In the genomic region with DNA sequence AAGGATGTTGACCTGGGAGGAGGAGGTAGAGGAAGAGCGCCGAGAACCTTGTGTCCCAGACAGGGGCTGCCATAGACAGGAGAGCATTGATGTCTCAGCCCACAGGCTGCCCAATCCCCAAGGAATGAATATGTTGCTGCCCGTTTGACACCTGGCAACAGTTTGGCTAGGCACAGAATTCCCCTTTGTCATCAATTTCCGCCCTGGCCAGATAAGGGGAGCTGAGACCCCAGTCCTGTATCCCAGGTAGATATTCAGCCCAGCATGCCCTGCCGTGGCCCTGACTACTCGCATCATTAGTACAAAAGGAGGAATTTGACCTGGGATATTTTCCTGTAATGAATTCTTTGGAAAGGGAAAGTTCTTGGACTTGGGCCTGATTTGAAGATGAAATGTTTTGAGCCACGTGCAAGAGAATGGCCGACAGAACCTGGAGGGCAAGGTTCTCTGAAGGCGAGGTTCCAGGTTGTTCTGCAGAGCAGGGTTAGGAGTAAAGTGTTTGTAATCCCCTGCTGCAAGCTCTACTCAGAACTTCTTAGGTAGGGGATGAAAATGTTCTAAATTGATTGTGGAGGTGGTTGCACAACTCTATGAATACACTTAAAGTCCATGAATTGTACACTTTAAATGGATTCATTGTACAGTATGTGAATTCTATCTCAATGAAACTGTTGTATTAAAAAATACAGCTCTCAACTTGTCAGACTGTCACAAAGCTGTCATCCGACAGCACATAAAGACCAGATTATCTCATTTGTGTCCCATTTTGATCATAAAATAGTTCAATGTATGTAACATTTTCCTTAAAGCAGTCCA, we compare ENCODE assay signal across 22 cellular contexts.
"Had no signal": no experiment of that assay in that cellular context is flagged by ENCODE, and none has a peak within 500 bp of the region (broad histone marks: within the 10 kb centered on the region; RNA-seq: fewer than 3 reads in every experiment).

No MANE protein-coding gene starts in this region.

- ATAC-seq: activated CD4-positive, alpha-beta T cell treated with anti-CD3 and anti-CD28 coated beads for 36 hours; activated T-cell treated with anti-CD3 and anti-CD28 coated beads, Interleukin-2, amount 50 U/mL, for 4 hours; esophagus mucosa; gastroesophageal sphincter; heart right ventricle; lower lobe of right lung; natural killer cell treated with Interleukin-12 subunit alpha and Interleukin-12 subunit beta and Interleukin-15 and Interleukin-18, amount 100 ng/mL, for 72 hours; stimulated activated naive CD8-positive, alpha-beta T cell treated with anti-CD3 and anti-CD28 coated beads, Interleukin-15, Interleukin-2, amounts not matched to agents 100 U/mL and 50 U/mL, for 24 hours; WTC11 had no signal

- H3K27ac Mint-ChIP-seq: activated CD4-positive, alpha-beta T cell treated with anti-CD3 and anti-CD28 coated beads for 36 hours; activated naive CD4-positive, alpha-beta T cell treated with anti-CD3 and anti-CD28 coated beads, Interleukin-2, amount 50 U/mL, for 24 hours; dendritic cell treated with granulocyte-macrophage colony-stimulating factor and Interleukin-4, amounts not matched to agents 40 ng/mL and 50 ng/mL, for 4 days; progenitor cell of endocrine pancreas; WTC11 had no signal

- H3K27me3 Mint-ChIP-seq: activated CD4-positive, alpha-beta T cell treated with anti-CD3 and anti-CD28 coated beads for 36 hours; activated naive CD4-positive, alpha-beta T cell treated with anti-CD3 and anti-CD28 coated beads, Interleukin-2, amount 50 U/mL, for 24 hours; dendritic cell treated with granulocyte-macrophage colony-stimulating factor and Interleukin-4, amounts not matched to agents 40 ng/mL and 50 ng/mL, for 4 days; natural killer cell treated with Interleukin-12 subunit alpha and Interleukin-12 subunit beta and Interleukin-15 and Interleukin-18, amount 100 ng/mL, for 72 hours; progenitor cell of endocrine pancreas had no signal

- H3K9me3 ChIP-seq: gastroesophageal sphincter, heart right ventricle, lower lobe of right lung, tibial artery had no signal

- H3K4me1 Mint-ChIP-seq: activated CD4-positive, alpha-beta T cell treated with anti-CD3 and anti-CD28 coated beads for 36 hours; activated naive CD4-positive, alpha-beta T cell treated with anti-CD3 and anti-CD28 coated beads, Interleukin-2, amount 50 U/mL, for 24 hours; WTC11 had no signal

- H3K27ac ChIP-seq: gastroesophageal sphincter, heart right ventricle, lower lobe of right lung, tibial artery had no signal

- H3K9me3 Mint-ChIP-seq: activated naive CD4-positive, alpha-beta T cell treated with anti-CD3 and anti-CD28 coated beads, Interleukin-2, amount 50 U/mL, for 24 hours; activated T-cell treated with anti-CD3 and anti-CD28 coated beads, Interleukin-2, amount 50 U/mL, for 4 hours; dendritic cell treated with granulocyte-macrophage colony-stimulating factor and Interleukin-4, amounts not matched to agents 40 ng/mL and 50 ng/mL, for 4 days; immature natural killer cell; mesothelial cell of epicardium; natural killer cell treated with Interleukin-12 subunit alpha and Interleukin-12 subunit beta and Interleukin-15 and Interleukin-18, amount 100 ng/mL, for 72 hours had no signal

- H3K27me3 ChIP-seq: gastroesophageal sphincter, heart right ventricle, tibial artery had no signal

- H3K36me3 ChIP-seq: gastroesophageal sphincter, heart right ventricle, lower lobe of right lung, tibial artery had no signal

- H3K4me3 Mint-ChIP-seq: activated CD4-positive, alpha-beta T cell treated with anti-CD3 and anti-CD28 coated beads for 36 hours; activated naive CD4-positive, alpha-beta T cell treated with anti-CD3 and anti-CD28 coated beads, Interleukin-2, amount 50 U/mL, for 24 hours; activated T-cell treated with anti-CD3 and anti-CD28 coated beads, Interleukin-2, amount 50 U/mL, for 4 hours; dendritic cell treated with granulocyte-macrophage colony-stimulating factor and Interleukin-4, amounts not matched to agents 40 ng/mL and 50 ng/mL, for 4 days; immature natural killer cell; mesothelial cell of epicardium; natural killer cell treated with Interleukin-12 subunit alpha and Interleukin-12 subunit beta and Interleukin-15 and Interleukin-18, amount 100 ng/mL, for 72 hours; WTC11 had no signal

- H3K4me1 ChIP-seq: lower lobe of right lung, tibial artery had no signal

- DNase-seq: activated CD4-positive, alpha-beta T cell treated with anti-CD3 and anti-CD28 coated beads for 36 hours; activated CD8-positive, alpha-beta memory T cell treated with anti-CD3 and anti-CD28 coated beads, Interleukin-2, amount 50 U/mL, for 4 hours; activated effector memory CD4-positive, alpha-beta T cell treated with Interleukin-2 at 50 U/mL for 16 hours; activated T-cell treated with anti-CD3 and anti-CD28 coated beads, Interleukin-2, amount 50 U/mL, for 4 hours; amniotic stem cell; effector CD8-positive, alpha-beta T cell; heart right ventricle; immature natural killer cell; lower lobe of right lung; occipital lobe; stimulated activated naive CD8-positive, alpha-beta T cell treated with anti-CD3 and anti-CD28 coated beads, Interleukin-15, Interleukin-2, amounts not matched to agents 100 U/mL and 50 U/mL, for 24 hours; substantia nigra; SW 1271; tibial artery had no signal

- H3K4me3 ChIP-seq: gastroesophageal sphincter, heart right ventricle, lower lobe of right lung, tibial artery had no signal
